In genomic region chr19:40716031-40716654, GRCh38 we compare ENCODE assay signal across 8 cellular contexts. TPM values are rescaled to one million over a fixed set of nuclear protein-coding genes. Genes with fewer than 3 reads are reported as not detected.
DNase-seq lines count a peak whose midpoint lies in the region; ATAC-seq and TF ChIP-seq lines count a peak whose summit lies in the region.

No MANE protein-coding gene starts in this region.

- ATAC-seq in HG02840 (IDR thresholded peaks at IDR 0.05; ENCODE audit: low FRiP score, unreplicated experiment) (no peak), HG02885 (IDR thresholded peaks at IDR 0.05; ENCODE audit: poor library complexity, unreplicated experiment) (no peak), GM21528 (IDR thresholded peaks at IDR 0.05; ENCODE audit: low FRiP score, unreplicated experiment) (no peak)

- H3K9ac ChIP-seq in iPS-18a (ENCODE audit: low read length): peak overlapping the region; percentile 68

- H3K4me3 ChIP-seq in iPS-18a (ENCODE audit: low read length): peak overlapping the region; percentile 73

- H3K4me1 ChIP-seq in iPS-18a (ENCODE audit: control insufficient read depth, low read depth, low read length): peaks cover 25% of the 10 kb centered on the region

- DNase-seq in HCEC 1CT: peak; percentile 78
- peak; percentile 95 for DNase-seq in RWPE1 (ENCODE audit: low spot score)
- peak; percentile 35 to 46 for DNase-seq in stimulated activated CD4-positive, alpha-beta T cell treated with anti-CD3 and anti-CD28 coated beads, Interleukin-1b, Interleukin-23, amount 100 ng/mL, for 1 hour (ENCODE audit: low read depth in 2 of 2)

- H3K9me3 ChIP-seq in iPS-18a (ENCODE audit: control insufficient read depth, low read depth, low read length): no peaks in the 10 kb centered on the region

- H3K27ac ChIP-seq in RWPE1: peak overlapping the region; percentile 100
- H3K27ac ChIP-seq in adipose tissue (ENCODE audit: low read depth, low read length): peak overlapping the region; percentile 95
- peak overlapping the region; percentile 65 for H3K27ac ChIP-seq in iPS-18a (ENCODE audit: low read length)

- H3K27me3 ChIP-seq in iPS-18a (ENCODE audit: control insufficient read depth, insufficient read depth, low read length): no peaks in the 10 kb centered on the region

- H3K36me3 ChIP-seq in iPS-18a (ENCODE audit: control insufficient read depth, low read depth, low read length): peaks cover 11% of the 10 kb centered on the region

- POLR2A ChIA-PET in RWPE1 (lab: Yijun Ruan, JAX; ENCODE audit: low non-redundant PET): interaction anchor here (0.6 to 0.9 kb wide), 4 partner anchors 8 to 37 kb away, joined by 3 to 10 read pairs (median 3); partner anchors contain the start of gene ACTMAP

- CTCF ChIA-PET in RWPE1 (lab: Yijun Ruan, JAX): no interaction called here

- no peak for TF ChIP-seq CTCF in RWPE1 (conservative IDR thresholded peaks at IDR 0.05; ENCODE audit: low read depth)

- WGBS in adipose tissue, 3 donors: 3 to 5% (median 4%) methylated on average over 12 of the region's 12 CpGs

RNA-seq across cellular contexts. Expression of gene COQ8B, which starts 0.5 kb away (rescaled TPM):
- polyA plus RNA-seq in adipose tissue: 10 to 100 TPM; 26.2 to 35.5 (median 29.4) TPM

RNA-seq across cellular contexts. Expression of gene ITPKC, which starts 0.8 kb away (rescaled TPM):
- 10 to 100 TPM; 14.6 to 58.3 (median 43.1) TPM for polyA plus RNA-seq in adipose tissue

RNA-seq across cellular contexts. Expression of gene NUMBL, which starts 25.7 kb away (rescaled TPM):
- polyA plus RNA-seq in adipose tissue: 10 to 100 TPM in 2 of 3 donors, 1 to 10 TPM in 1; 7.1 to 30.7 (median 27.2) TPM

RNA-seq across cellular contexts. Expression of gene ACTMAP, which starts 34.1 kb away (rescaled TPM):
- 1 to 10 TPM; 3.5 to 7.1 (median 5.1) TPM for polyA plus RNA-seq in adipose tissue

RNA-seq across cellular contexts. Expression of gene SNRPA, which starts 34.9 kb away (rescaled TPM):
- polyA plus RNA-seq in adipose tissue: 10 to 100 TPM; 21.2 to 44.1 (median 42.8) TPM

Comparison
In these comparisons a context has a peak if more than half of its experiments do, and no peak if none do; other contexts are left out.
1. DNase-seq: peak in every context shown above with its lines; median percentile 95 in RWPE1; 78 in HCEC 1CT; 40 in stimulated activated CD4-positive, alpha-beta T cell treated with anti-CD3 and anti-CD28 coated beads, Interleukin-1b, Interleukin-23, amount 100 ng/mL, for 1 hour.